In genomic region chr2:12879649-12880048, GRCh38 we compare ENCODE assay signal across 36 cellular contexts.
"Had no signal": no experiment of that assay in that cellular context is flagged by ENCODE, and none has a peak within 500 bp of the region (broad histone marks: within the 10 kb centered on the region; RNA-seq: fewer than 3 reads in every experiment).

No MANE protein-coding gene starts in this region.

- H3K4me3 ChIP-seq: adrenal gland, body of pancreas, esophagus muscularis mucosa, gastrocnemius medialis, heart right ventricle had no signal

- H3K4me3 Mint-ChIP-seq: activated B cell treated with CpG ODN at 0.5 μM for 24 hours; activated CD4-positive, alpha-beta memory T cell treated with anti-CD3 and anti-CD28 coated beads for 36 hours; activated CD4-positive, alpha-beta T cell treated with anti-CD3 and anti-CD28 coated beads for 36 hours; activated CD4-positive, alpha-beta T cell treated with anti-CD3 and anti-CD28 coated beads, Interleukin-2, amount 10 ng/mL, durations not matched to agents 24 days and 14 days; activated CD8-positive, alpha-beta memory T cell treated with anti-CD3 and anti-CD28 coated beads, Interleukin-2, amount 10 ng/mL, durations not matched to agents 7 days and 5 days; activated CD8-positive, alpha-beta T cell treated with anti-CD3 and anti-CD28 coated beads, Interleukin-2, amount 10 ng/mL, durations not matched to agents 7 days and 5 days; activated naive CD4-positive, alpha-beta T cell treated with anti-CD3 and anti-CD28 coated beads for 36 hours; activated naive CD4-positive, alpha-beta T cell treated with anti-CD3 and anti-CD28 coated beads, Interleukin-2, amount 50 U/mL, for 24 hours; activated naive CD8-positive, alpha-beta T cell treated with anti-CD3 and anti-CD28 coated beads for 36 hours; activated naive CD8-positive, alpha-beta T cell treated with anti-CD3 and anti-CD28 coated beads, Interleukin-2, amount 50 U/mL, for 24 hours; activated T-helper 1 cell treated with anti-CD3 and anti-CD28 coated beads, Interleukin-12 subunit alpha, Interleukin-12 subunit beta, Interleukin-2, Interleukin-4 antibody, amounts not matched to agents 30 ng/mL and 10 ng/mL and 1 ng/mL, durations not matched to agents 14 hours and 24 hours and 36 hours; effector memory CD8-positive, alpha-beta T cell; T-helper 17 cell; T-helper 2 cell treated with Interferon-gamma antibody and Interleukin-4, amounts not matched to agents 5 μg/mL and 100 μg/mL, for 36 hours had no signal

- H3K36me3 ChIP-seq: adrenal gland, esophagus muscularis mucosa, gastrocnemius medialis, heart right ventricle, WERI-Rb-1 had no signal

- H3K27ac ChIP-seq: adrenal gland, body of pancreas, esophagus muscularis mucosa, foreskin keratinocyte, gastrocnemius medialis, heart right ventricle, WERI-Rb-1 had no signal

- H3K4me1 Mint-ChIP-seq: activated B cell treated with CpG ODN at 0.5 μM for 24 hours; activated CD4-positive, alpha-beta T cell treated with anti-CD3 and anti-CD28 coated beads for 36 hours; activated CD4-positive, alpha-beta T cell treated with anti-CD3 and anti-CD28 coated beads, Interleukin-2, amount 10 ng/mL, durations not matched to agents 24 days and 14 days; activated CD8-positive, alpha-beta memory T cell treated with anti-CD3 and anti-CD28 coated beads, Interleukin-2, amount 10 ng/mL, durations not matched to agents 7 days and 5 days; activated naive CD4-positive, alpha-beta T cell treated with anti-CD3 and anti-CD28 coated beads, Interleukin-2, amount 50 U/mL, for 24 hours; activated naive CD8-positive, alpha-beta T cell treated with anti-CD3 and anti-CD28 coated beads, Interleukin-2, amount 50 U/mL, for 24 hours had no signal

- H3K27me3 Mint-ChIP-seq: activated CD4-positive, alpha-beta memory T cell treated with anti-CD3 and anti-CD28 coated beads for 36 hours; activated CD4-positive, alpha-beta T cell treated with anti-CD3 and anti-CD28 coated beads for 36 hours; activated CD8-positive, alpha-beta memory T cell treated with anti-CD3 and anti-CD28 coated beads, Interleukin-2, amount 10 ng/mL, durations not matched to agents 7 days and 5 days; effector memory CD8-positive, alpha-beta T cell; T-helper 17 cell had no signal

- H3K36me3 Mint-ChIP-seq: activated CD4-positive, alpha-beta memory T cell treated with anti-CD3 and anti-CD28 coated beads for 36 hours; activated CD8-positive, alpha-beta memory T cell treated with anti-CD3 and anti-CD28 coated beads, Interleukin-2, amount 10 ng/mL, durations not matched to agents 7 days and 5 days; activated naive CD4-positive, alpha-beta T cell treated with anti-CD3 and anti-CD28 coated beads, Interleukin-2, amount 50 U/mL, for 24 hours; activated naive CD8-positive, alpha-beta T cell treated with anti-CD3 and anti-CD28 coated beads for 36 hours had no signal

- H3K9me3 ChIP-seq: adrenal gland, body of pancreas, esophagus muscularis mucosa, gastrocnemius medialis, heart right ventricle had no signal

- H3K27ac Mint-ChIP-seq: activated B cell treated with CpG ODN at 0.5 μM for 24 hours; activated CD4-positive, alpha-beta memory T cell treated with anti-CD3 and anti-CD28 coated beads for 36 hours; activated CD4-positive, alpha-beta T cell treated with anti-CD3 and anti-CD28 coated beads for 36 hours; activated CD4-positive, alpha-beta T cell treated with anti-CD3 and anti-CD28 coated beads, Interleukin-2, amount 10 ng/mL, durations not matched to agents 24 days and 14 days; activated CD8-positive, alpha-beta memory T cell treated with anti-CD3 and anti-CD28 coated beads, Interleukin-2, amount 10 ng/mL, durations not matched to agents 7 days and 5 days; activated CD8-positive, alpha-beta T cell treated with anti-CD3 and anti-CD28 coated beads, Interleukin-2, amount 10 ng/mL, durations not matched to agents 7 days and 5 days; activated naive CD4-positive, alpha-beta T cell treated with anti-CD3 and anti-CD28 coated beads for 36 hours; activated naive CD4-positive, alpha-beta T cell treated with anti-CD3 and anti-CD28 coated beads, Interleukin-2, amount 50 U/mL, for 24 hours; activated naive CD8-positive, alpha-beta T cell treated with anti-CD3 and anti-CD28 coated beads for 36 hours; activated naive CD8-positive, alpha-beta T cell treated with anti-CD3 and anti-CD28 coated beads, Interleukin-2, amount 50 U/mL, for 24 hours; activated T-helper 1 cell treated with anti-CD3 and anti-CD28 coated beads, Interleukin-12 subunit alpha, Interleukin-12 subunit beta, Interleukin-2, Interleukin-4 antibody, amounts not matched to agents 30 ng/mL and 10 ng/mL and 1 ng/mL, durations not matched to agents 14 hours and 24 hours and 36 hours; activated T-helper 2 cell treated with anti-CD3 and anti-CD28 coated beads, Interferon-gamma antibody, Interleukin-2, Interleukin-4, amounts not matched to agents 10 μg/mL and 5 μg/mL and 100 μg/mL, durations not matched to agents 14 hours and 24 hours and 36 hours; effector memory CD8-positive, alpha-beta T cell; T-helper 17 cell; T-helper 2 cell treated with Interferon-gamma antibody and Interleukin-4, amounts not matched to agents 5 μg/mL and 100 μg/mL, for 36 hours had no signal

- H3K9me3 Mint-ChIP-seq: activated B cell treated with CpG ODN at 0.5 μM for 24 hours; activated CD4-positive, alpha-beta T cell treated with anti-CD3 and anti-CD28 coated beads, Interleukin-2, amount 10 ng/mL, durations not matched to agents 24 days and 14 days; activated naive CD4-positive, alpha-beta T cell treated with anti-CD3 and anti-CD28 coated beads for 36 hours; activated naive CD4-positive, alpha-beta T cell treated with anti-CD3 and anti-CD28 coated beads, Interleukin-2, amount 50 U/mL, for 24 hours; activated naive CD8-positive, alpha-beta T cell treated with anti-CD3 and anti-CD28 coated beads for 36 hours; activated naive CD8-positive, alpha-beta T cell treated with anti-CD3 and anti-CD28 coated beads, Interleukin-2, amount 50 U/mL, for 24 hours; activated T-helper 1 cell treated with anti-CD3 and anti-CD28 coated beads, Interleukin-12 subunit alpha, Interleukin-12 subunit beta, Interleukin-2, Interleukin-4 antibody, amounts not matched to agents 30 ng/mL and 10 ng/mL and 1 ng/mL, durations not matched to agents 14 hours and 24 hours and 36 hours; activated T-helper 2 cell treated with anti-CD3 and anti-CD28 coated beads, Interferon-gamma antibody, Interleukin-2, Interleukin-4, amounts not matched to agents 10 μg/mL and 5 μg/mL and 100 μg/mL, durations not matched to agents 14 hours and 24 hours and 36 hours; effector memory CD8-positive, alpha-beta T cell; T-helper 2 cell treated with Interferon-gamma antibody and Interleukin-4, amounts not matched to agents 5 μg/mL and 100 μg/mL, for 36 hours had no signal

- DNase-seq: activated B cell treated with CpG ODN at 0.5 μM for 24 hours; activated CD4-positive, alpha-beta memory T cell treated with anti-CD3 and anti-CD28 coated beads for 36 hours; activated CD4-positive, alpha-beta T cell treated with anti-CD3 and anti-CD28 coated beads for 36 hours; activated CD4-positive, alpha-beta T cell treated with anti-CD3 and anti-CD28 coated beads, Interleukin-2, amount 10 ng/mL, durations not matched to agents 24 days and 14 days; activated CD8-positive, alpha-beta memory T cell treated with anti-CD3 and anti-CD28 coated beads, Interleukin-2, amount 10 ng/mL, durations not matched to agents 7 days and 5 days; activated CD8-positive, alpha-beta memory T cell treated with anti-CD3 and anti-CD28 coated beads, Interleukin-2, amount 50 U/mL, for 4 hours; activated CD8-positive, alpha-beta T cell treated with anti-CD3 and anti-CD28 coated beads, Interleukin-2, amount 10 ng/mL, durations not matched to agents 7 days and 5 days; activated effector memory CD4-positive, alpha-beta T cell treated with anti-CD3 and anti-CD28 coated beads, Interleukin-2, amount 50 U/mL, for 16 hours; activated naive CD4-positive, alpha-beta T cell treated with anti-CD3 and anti-CD28 coated beads for 36 hours; activated naive CD8-positive, alpha-beta T cell treated with anti-CD3 and anti-CD28 coated beads for 36 hours; activated naive CD8-positive, alpha-beta T cell treated with anti-CD3 and anti-CD28 coated beads, Interleukin-2, amount 50 U/mL, for 24 hours; activated T-cell treated with anti-CD3 and anti-CD28 coated beads, Interleukin-2, amount 50 U/mL, for 1 hour; activated T-cell treated with anti-CD3 and anti-CD28 coated beads, Interleukin-2, amount 50 U/mL, for 48 hours; adrenal gland; amygdala; aorta; body of pancreas; caudate nucleus; cortex of kidney; dermis blood vessel endothelial cell; effector CD4-positive, alpha-beta T cell; effector memory CD8-positive, alpha-beta T cell; erythroblast; foreskin keratinocyte; gastrocnemius medialis; heart right ventricle; T-helper 1 cell; T-helper 17 cell; T1000; WERI-Rb-1 had no signal

- H3K4me1 ChIP-seq: body of pancreas, foreskin keratinocyte had no signal

- H3K27me3 ChIP-seq: adrenal gland, body of pancreas, esophagus muscularis mucosa, foreskin keratinocyte, gastrocnemius medialis, heart right ventricle had no signal

- ATAC-seq: activated CD4-positive, alpha-beta T cell treated with anti-CD3 and anti-CD28 coated beads for 36 hours; activated CD4-positive, CD25-positive, alpha-beta regulatory T cell treated with anti-CD3 and anti-CD28 coated beads, Interleukin-2, amount 50 U/mL, for 24 hours; activated CD8-positive, alpha-beta memory T cell treated with anti-CD3 and anti-CD28 coated beads, Interleukin-2, amount 10 ng/mL, durations not matched to agents 7 days and 5 days; activated CD8-positive, alpha-beta T cell treated with anti-CD3 and anti-CD28 coated beads, Interleukin-2, amount 10 ng/mL, durations not matched to agents 7 days and 5 days; activated naive CD8-positive, alpha-beta T cell treated with anti-CD3 and anti-CD28 coated beads, Interleukin-2, amount 50 U/mL, for 24 hours; body of pancreas; effector memory CD8-positive, alpha-beta T cell; foreskin keratinocyte; gastrocnemius medialis; heart right ventricle; T-helper 17 cell had no signal
